20 cellular contexts compared by ENCODE assay signal in the genomic region with DNA sequence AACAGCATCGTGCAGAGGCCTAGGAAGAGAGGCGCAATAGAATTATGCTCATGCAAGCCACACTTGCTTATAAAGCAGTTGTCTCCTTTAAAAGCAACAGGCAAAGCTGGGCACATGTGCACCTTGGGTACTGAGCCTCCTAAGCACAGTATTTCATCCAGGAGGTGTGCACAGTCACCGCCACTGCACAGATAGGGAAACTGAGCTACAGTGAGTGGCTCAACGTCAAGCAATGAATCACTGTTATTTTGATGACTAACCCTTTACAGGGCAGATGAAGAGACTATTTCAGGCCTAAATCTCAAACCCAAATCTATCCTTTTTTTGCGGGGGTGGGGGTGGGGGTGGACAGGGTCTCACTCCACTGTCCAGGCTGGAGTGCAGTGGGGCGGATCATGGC. TPM values are rescaled to one million over a fixed set of nuclear protein-coding genes. Genes with fewer than 3 reads are reported as not detected.
DNase-seq lines count a peak whose midpoint lies in the region; ATAC-seq and TF ChIP-seq lines count a peak whose summit lies in the region.
"Had no signal": no experiment of that assay in that cellular context is flagged by ENCODE, and none has a peak within 500 bp of the region (broad histone marks: within the 10 kb centered on the region; RNA-seq: fewer than 3 reads in every experiment).

No MANE protein-coding gene starts in this region.

- TF ChIP-seq POLR2A in GM18505 (IDR thresholded peaks at IDR 0.05; ENCODE audit: borderline replicate concordance, extremely low read depth, insufficient read depth, insufficient read length), result no peak

- H3K27me3 Mint-ChIP-seq in activated T-helper 17 cell treated with anti-CD3 and anti-CD28 coated beads, Interleukin-2, amount 50 U/mL, for 72 hours, result no peaks in the 10 kb centered on the region
- H3K27me3 Mint-ChIP-seq in endothelial cell (ENCODE audit: unreplicated experiment), result peaks cover 1% of the 10 kb centered on the region
- H3K27me3 Mint-ChIP-seq in stimulated activated naive B cell treated with anti-CD40 and anti-IgM and Interleukin-4, amounts not matched to agents 10 μg/mL and 1 μg/mL and 100 μg/mL, for 72 hours, result no peaks in the 10 kb centered on the region

- DNase-seq in HCEC 1CT (peak; percentile 8), endothelial cell (ENCODE audit: low spot score) (no peak), KBM-7 (no peak)
- no peak for DNase-seq in stimulated activated naive B cell treated with anti-CD40 and anti-IgM and Interleukin-4, amounts not matched to agents 10 μg/mL and 1 μg/mL and 100 μg/mL, for 72 hours
- DNase-seq: BE2C, DMS53, GM23248, Kasumi-1, NCI-H1694, NCI-H2081 treated with DMSO at 0.1 percent for 48 hours, NCI-H2171 treated with DMSO at 0.1 percent for 48 hours, NCI-H446, NCI-H526, OCI-M1, RPMI8226, SHP77 treated with DMSO at 0.1 percent for 48 hours had no signal

- TF ChIP-seq CTCF in endothelial cell (IDR thresholded peaks at IDR 0.05; ENCODE audit: unreplicated experiment), result no peak

- no peaks in the 10 kb centered on the region for H3K4me1 Mint-ChIP-seq in activated T-helper 17 cell treated with anti-CD3 and anti-CD28 coated beads, Interleukin-2, amount 50 U/mL, for 72 hours
- H3K4me1 Mint-ChIP-seq in endothelial cell (ENCODE audit: unreplicated experiment), result no peaks in the 10 kb centered on the region
- peaks cover 0 to 4% of the 10 kb centered on the region in 2 donors for H3K4me1 Mint-ChIP-seq in stimulated activated naive B cell treated with anti-CD40 and anti-IgM and Interleukin-4, amounts not matched to agents 10 μg/mL and 1 μg/mL and 100 μg/mL, for 72 hours

- peaks cover 100% of the 10 kb centered on the region for H3K36me3 Mint-ChIP-seq in activated T-helper 17 cell treated with anti-CD3 and anti-CD28 coated beads, Interleukin-2, amount 50 U/mL, for 72 hours (ENCODE audit: low read depth)
- H3K36me3 Mint-ChIP-seq in endothelial cell (ENCODE audit: low read depth, unreplicated experiment), result peaks cover 43% of the 10 kb centered on the region
- H3K36me3 Mint-ChIP-seq in stimulated activated naive B cell treated with anti-CD40 and anti-IgM and Interleukin-4, amounts not matched to agents 10 μg/mL and 1 μg/mL and 100 μg/mL, for 72 hours, result peaks cover 43 to 56% of the 10 kb centered on the region in 2 donors

- no peaks in the 10 kb centered on the region for H3K9me3 Mint-ChIP-seq in activated T-helper 17 cell treated with anti-CD3 and anti-CD28 coated beads, Interleukin-2, amount 50 U/mL, for 72 hours
- H3K9me3 Mint-ChIP-seq in endothelial cell (ENCODE audit: unreplicated experiment), result peaks cover 3% of the 10 kb centered on the region
- H3K9me3 Mint-ChIP-seq in stimulated activated naive B cell treated with anti-CD40 and anti-IgM and Interleukin-4, amounts not matched to agents 10 μg/mL and 1 μg/mL and 100 μg/mL, for 72 hours, result peaks cover 3 to 11% of the 10 kb centered on the region in 2 donors

- H3K4me3 Mint-ChIP-seq in activated T-helper 17 cell treated with anti-CD3 and anti-CD28 coated beads, Interleukin-2, amount 50 U/mL, for 72 hours, result no peak overlapping the region
- H3K4me3 Mint-ChIP-seq in endothelial cell (ENCODE audit: unreplicated experiment), result peak overlapping the region; percentile 37
- no peak overlapping the region for H3K4me3 Mint-ChIP-seq in stimulated activated naive B cell treated with anti-CD40 and anti-IgM and Interleukin-4, amounts not matched to agents 10 μg/mL and 1 μg/mL and 100 μg/mL, for 72 hours
- H3K4me3 Mint-ChIP-seq: IgD-negative memory B cell had no signal

- ATAC-seq in activated T-helper 17 cell treated with anti-CD3 and anti-CD28 coated beads, Interleukin-2, amount 50 U/mL, for 72 hours (replicated peaks), result peak; percentile 71
- no peak for ATAC-seq in stimulated activated naive B cell treated with anti-CD40 and anti-IgM and Interleukin-4, amounts not matched to agents 10 μg/mL and 1 μg/mL and 100 μg/mL, for 72 hours (replicated peaks)
- no peak for ATAC-seq in GM18505 (IDR thresholded peaks at IDR 0.05; ENCODE audit: unreplicated experiment)
- ATAC-seq in GM18511 (IDR thresholded peaks at IDR 0.05; ENCODE audit: unreplicated experiment), result no peak

- in situ Hi-C loops in KBM-7 (cut with MboI; ENCODE audit: low pct_unique_long_range_greater_than_20kb, low sequenced_read_pairs), result no loop called here

- H3K27ac Mint-ChIP-seq in activated T-helper 17 cell treated with anti-CD3 and anti-CD28 coated beads, Interleukin-2, amount 50 U/mL, for 72 hours, result no peak overlapping the region
- H3K27ac Mint-ChIP-seq in endothelial cell (ENCODE audit: unreplicated experiment), result no peak overlapping the region
- peak overlapping the region; percentile 25 for H3K27ac Mint-ChIP-seq in stimulated activated naive B cell treated with anti-CD40 and anti-IgM and Interleukin-4, amounts not matched to agents 10 μg/mL and 1 μg/mL and 100 μg/mL, for 72 hours

RNA-seq across cellular contexts. Expression of gene BCOR, which starts 42.3 kb away (rescaled TPM):
- total RNA-seq in activated T-helper 17 cell treated with anti-CD3 and anti-CD28 coated beads, Interleukin-2, amount 50 U/mL, for 72 hours, result 10 to 100 TPM; 38.9 to 63.2 TPM
- 34.5 TPM for total RNA-seq in endothelial cell (ENCODE audit: unreplicated experiment)
